ENCODE assay signal across 8 cellular contexts in genomic region chr15:81293728-81294500, GRCh38. TPM values are rescaled to one million over a fixed set of nuclear protein-coding genes. Genes with fewer than 3 reads are reported as not detected.
DNase-seq lines count a peak whose midpoint lies in the region; ATAC-seq lines count a peak whose summit lies in the region.

No MANE protein-coding gene starts in this region.

- no peaks in the 10 kb centered on the region for H3K27me3 Mint-ChIP-seq in T-cell

- peaks cover 20% of the 10 kb centered on the region for H3K36me3 Mint-ChIP-seq in T-cell

- no peaks in the 10 kb centered on the region for H3K9me3 Mint-ChIP-seq in T-cell

- peaks cover 77 to 89% (median 77%) of the 10 kb centered on the region in 3 donors for H3K4me1 Mint-ChIP-seq in T-cell

- peak overlapping the region; percentile 78 to 100 (median 95) for H3K4me3 Mint-ChIP-seq in T-cell

- POLR2A ChIA-PET in T-cell (lab: Charles Lee), result interaction anchor here (0.6 to 1.5 kb wide), 3 partner anchors 13 to 294 kb away, joined by 3 to 4 read pairs (median 3); partner anchors contain the start of gene STARD5 (in 1 of the 2)

- ATAC-seq in GM19023 (IDR thresholded peaks at IDR 0.05; ENCODE audit: unreplicated experiment) (peak; percentile 56), HG03039 (IDR thresholded peaks at IDR 0.05; ENCODE audit: unreplicated experiment) (peak; percentile 59), T-cell (replicated peaks in 1 of 4) (peak; percentile 69 to 78 (median 74))

- CTCF ChIA-PET in T-cell (lab: Charles Lee), result interaction anchor here in 1 of 2 donors (0.9 to 1.5 kb wide), 3 partner anchors 18 to 30 kb away, joined by 3 to 6 read pairs (median 5); partner anchors contain the start of gene STARD5

- DNase-seq in T-cell (peak; percentile 61 to 89 (median 78)), NCI-H446 treated with DMSO at 0.1 percent for 48 hours (lab: John Stamatoyannopoulos, UW) (no peak), superior temporal gyrus (ENCODE audit: extremely low spot score) (no peak), NCI-H1092 treated with DMSO at 0.1 percent for 48 hours (lab: John Stamatoyannopoulos, UW) (no peak)
- DNase-seq in activated naive CD8-positive, alpha-beta T cell treated with anti-CD3 and anti-CD28 coated beads, Interleukin-2, amount 50 U/mL, for 16 hours (ENCODE audit: low read depth, low spot score), result peak; percentile 66
- DNase-seq in stimulated activated CD4-positive, alpha-beta T cell treated with anti-CD3 and anti-CD28 coated beads, Interleukin-1b, Interleukin-23, amount 100 ng/mL, for 48 hours, result peak; percentile 79

- H3K27ac Mint-ChIP-seq in T-cell, result peak overlapping the region; percentile 100

RNA-seq across cellular contexts. Expression of gene STARD5, which starts 30.0 kb away (rescaled TPM):
- total RNA-seq in T-cell, result 1 to 10 TPM; 5.8 to 8.5 (median 7.3) TPM

Comparison
In these comparisons a context has a peak if more than half of its experiments do, and no peak if none do; other contexts are left out.
1. DNase-seq: peak in T-cell (34 of 34), activated naive CD8-positive, alpha-beta T cell treated with anti-CD3 and anti-CD28 coated beads, Interleukin-2, amount 50 U/mL, for 16 hours (single experiment) and stimulated activated CD4-positive, alpha-beta T cell treated with anti-CD3 and anti-CD28 coated beads, Interleukin-1b, Interleukin-23, amount 100 ng/mL, for 48 hours (single experiment); none in NCI-H446 treated with DMSO at 0.1 percent for 48 hours (single experiment), superior temporal gyrus (single experiment) and NCI-H1092 treated with DMSO at 0.1 percent for 48 hours (single experiment).
2. Peak in every context shown above with its lines, with median percentiles within 50 percentile points of each other: ATAC-seq.